Comparison of ENCODE assay signal across 23 cellular contexts in the genomic region with DNA sequence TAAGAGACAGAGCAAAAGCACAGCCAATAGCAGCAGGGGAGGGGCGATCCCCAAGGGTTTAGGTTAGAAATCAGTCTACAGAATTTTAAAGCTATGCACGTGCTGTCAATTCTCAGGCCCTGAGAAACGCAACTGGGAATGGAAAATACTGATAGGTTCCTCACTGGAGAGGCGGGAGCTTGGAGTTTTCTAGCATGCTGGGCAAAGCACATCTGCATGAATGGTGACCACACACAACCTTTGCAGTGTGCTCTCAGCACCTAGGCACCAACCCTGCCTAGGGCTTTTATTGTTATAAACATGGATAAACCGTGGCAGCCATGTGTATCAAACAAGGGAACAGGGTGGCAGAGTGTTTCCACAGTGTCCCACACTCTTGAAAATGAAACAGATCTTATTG.
"Had no signal": no experiment of that assay in that cellular context is flagged by ENCODE, and none has a peak within 500 bp of the region (broad histone marks: within the 10 kb centered on the region; RNA-seq: fewer than 3 reads in every experiment).

No MANE protein-coding gene starts in this region.

- DNase-seq: activated CD4-positive, alpha-beta T cell treated with anti-CD3 and anti-CD28 coated beads, Interleukin-2, amount 50 U/mL, for 1 hour; activated CD8-positive, alpha-beta T cell treated with anti-CD3 and anti-CD28 coated beads, Interleukin-2, amount 10 ng/mL, durations not matched to agents 7 days and 5 days; activated gamma-delta T cell; activated naive CD4-positive, alpha-beta T cell treated with anti-CD3 and anti-CD28 coated beads, Interleukin-2, amount 50 U/mL, for 16 hours; activated naive CD8-positive, alpha-beta T cell treated with anti-CD3 and anti-CD28 coated beads, Interleukin-2, amount 50 U/mL, for 24 hours; brain microvascular endothelial cell; central memory CD4-positive, alpha-beta T cell; dermis blood vessel endothelial cell; effector CD8-positive, alpha-beta T cell; foreskin melanocyte; immature natural killer cell; lower lobe of right lung; mesendoderm; naive B cell; stimulated activated CD4-positive, alpha-beta T cell treated with anti-CD3 and anti-CD28 coated beads, Interleukin-4, amount 100 ng/mL, for 1 hour; stimulated activated naive CD4-positive, alpha-beta T cell treated with Interleukin-2 at 50 U/mL for 16 hours; T1000; upper lobe of left lung had no signal

- ATAC-seq: activated CD4-positive, CD25-positive, alpha-beta regulatory T cell treated with anti-CD3 and anti-CD28 coated beads, Interleukin-2, amount 50 U/mL, for 24 hours; activated CD8-positive, alpha-beta T cell treated with anti-CD3 and anti-CD28 coated beads, Interleukin-2, amount 10 ng/mL, durations not matched to agents 7 days and 5 days; activated naive CD8-positive, alpha-beta T cell treated with anti-CD3 and anti-CD28 coated beads, Interleukin-2, amount 50 U/mL, for 24 hours; esophagus mucosa; lower lobe of right lung had no signal

- H3K27me3 Mint-ChIP-seq: activated naive CD8-positive, alpha-beta T cell treated with anti-CD3 and anti-CD28 coated beads, Interleukin-2, amount 50 U/mL, for 24 hours; naive B cell; progenitor cell of endocrine pancreas had no signal

- H3K4me1 Mint-ChIP-seq: activated naive CD8-positive, alpha-beta T cell treated with anti-CD3 and anti-CD28 coated beads, Interleukin-2, amount 50 U/mL, for 24 hours; immature natural killer cell; naive B cell had no signal

- H3K27ac Mint-ChIP-seq: activated CD8-positive, alpha-beta T cell treated with anti-CD3 and anti-CD28 coated beads, Interleukin-2, amount 10 ng/mL, durations not matched to agents 7 days and 5 days; activated naive CD8-positive, alpha-beta T cell treated with anti-CD3 and anti-CD28 coated beads, Interleukin-2, amount 50 U/mL, for 24 hours; activated T-helper 1 cell treated with anti-CD3 and anti-CD28 coated beads, Interleukin-12 subunit alpha, Interleukin-12 subunit beta, Interleukin-2, Interleukin-4 antibody, amounts not matched to agents 30 ng/mL and 10 ng/mL and 1 ng/mL, durations not matched to agents 14 hours and 24 hours and 36 hours; progenitor cell of endocrine pancreas; T-helper 1 cell treated with Interleukin-12 subunit alpha and Interleukin-12 subunit beta and Interleukin-4 antibody, amounts not matched to agents 30 μg/mL and 1 μg/mL, for 36 hours had no signal

- H3K9me3 Mint-ChIP-seq: activated naive CD8-positive, alpha-beta T cell treated with anti-CD3 and anti-CD28 coated beads, Interleukin-2, amount 50 U/mL, for 24 hours; activated T-helper 1 cell treated with anti-CD3 and anti-CD28 coated beads, Interleukin-12 subunit alpha, Interleukin-12 subunit beta, Interleukin-2, Interleukin-4 antibody, amounts not matched to agents 30 ng/mL and 10 ng/mL and 1 ng/mL, durations not matched to agents 14 hours and 24 hours and 36 hours; immature natural killer cell; naive B cell; T-helper 1 cell treated with Interleukin-12 subunit alpha and Interleukin-12 subunit beta and Interleukin-4 antibody, amounts not matched to agents 30 μg/mL and 1 μg/mL, for 36 hours had no signal

- H3K4me3 Mint-ChIP-seq: activated CD8-positive, alpha-beta T cell treated with anti-CD3 and anti-CD28 coated beads, Interleukin-2, amount 10 ng/mL, durations not matched to agents 7 days and 5 days; activated naive CD8-positive, alpha-beta T cell treated with anti-CD3 and anti-CD28 coated beads, Interleukin-2, amount 50 U/mL, for 24 hours; activated T-helper 1 cell treated with anti-CD3 and anti-CD28 coated beads, Interleukin-12 subunit alpha, Interleukin-12 subunit beta, Interleukin-2, Interleukin-4 antibody, amounts not matched to agents 30 ng/mL and 10 ng/mL and 1 ng/mL, durations not matched to agents 14 hours and 24 hours and 36 hours; immature natural killer cell; naive B cell; T-helper 1 cell treated with Interleukin-12 subunit alpha and Interleukin-12 subunit beta and Interleukin-4 antibody, amounts not matched to agents 30 μg/mL and 1 μg/mL, for 36 hours had no signal
